In the genomic region with DNA sequence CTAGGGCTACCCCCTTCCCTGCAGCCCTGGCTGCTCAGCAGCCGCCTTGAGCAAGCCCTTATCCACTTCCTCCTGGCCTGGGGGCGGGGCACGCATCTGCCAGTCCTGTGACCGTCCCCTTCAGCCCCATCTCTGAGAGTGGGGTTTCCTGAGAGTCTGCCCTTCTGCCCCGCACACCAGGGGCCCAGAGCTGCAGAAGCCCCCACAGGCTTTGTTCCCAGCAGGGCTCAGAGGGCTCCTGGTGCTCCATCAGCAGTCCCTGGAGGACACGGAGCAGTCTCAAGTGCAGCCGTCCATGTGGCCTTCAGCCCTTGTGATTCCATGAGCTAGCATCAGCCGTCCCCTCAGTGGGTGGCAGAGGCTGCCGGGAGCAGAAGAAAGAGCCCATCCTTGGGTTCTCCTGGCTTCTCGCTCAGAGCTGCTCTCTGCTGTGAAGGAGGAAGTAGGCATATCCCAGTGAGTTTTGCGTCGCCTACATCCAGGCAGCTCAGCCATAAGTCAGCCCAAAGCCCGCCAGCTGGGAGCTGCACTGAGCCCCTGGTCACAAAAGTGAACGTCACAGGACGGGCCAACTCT, we compare ENCODE assay signal across 10 cellular contexts. TPM values are rescaled to one million over a fixed set of nuclear protein-coding genes. Genes with fewer than 3 reads are reported as not detected.
A peak's percentile ranks its signal among the peaks of the same experiment; 100 is the strongest.
DNase-seq lines count a peak whose midpoint lies in the region; ATAC-seq, FAIRE-seq and TF ChIP-seq lines count a peak whose summit lies in the region.
"Had no signal": no experiment of that assay in that cellular context is flagged by ENCODE, and none has a peak within 500 bp of the region (broad histone marks: within the 10 kb centered on the region; RNA-seq: fewer than 3 reads in every experiment).

No MANE protein-coding gene starts in this region.

- H3K4me3 ChIP-seq in DOHH2 (ENCODE audit: low read length) (no peak overlapping the region), esophagus squamous epithelium (no peak overlapping the region), pancreas (no peak overlapping the region)
- H3K4me3 ChIP-seq: gastroesophageal sphincter had no signal

- peaks cover 100% of the 10 kb centered on the region for H3K79me2 ChIP-seq in DOHH2 (ENCODE audit: control insufficient read depth, low read length)

- TF ChIP-seq CTCF in DOHH2 (IDR thresholded peaks at IDR 0.05; ENCODE audit: low read depth, low read length, poor library complexity, severe bottlenecking) (no peak), esophagus squamous epithelium (IDR thresholded peaks at IDR 0.05) (no peak), pancreas (IDR thresholded peaks at IDR 0.05) (no peak)

- H3K4me1 ChIP-seq in DOHH2 (ENCODE audit: control insufficient read depth, low read length) (peaks cover 23% of the 10 kb centered on the region), esophagus squamous epithelium (peaks cover 13 to 71% (median 22%) of the 10 kb centered on the region in 3 donors), pancreas (no peaks in the 10 kb centered on the region)

- peaks cover 21% of the 10 kb centered on the region for H3K36me3 ChIP-seq in DOHH2 (ENCODE audit: control insufficient read depth, low read length)
- H3K36me3 ChIP-seq in esophagus squamous epithelium = peaks cover 0 to 11% (median 0%) of the 10 kb centered on the region in 3 donors
- no peaks in the 10 kb centered on the region for H3K36me3 ChIP-seq in pancreas
- H3K36me3 ChIP-seq: gastroesophageal sphincter had no signal

- 75 to 93% methylated on average over 3 to 5 of the region's 15 CpGs for whole genome bisulfite sequencing in esophagus squamous epithelium, 2 donors
- WGBS in pancreas, 2 donors = 81 to 89% methylated on average over 15 of the region's 15 CpGs

- H3F3A ChIP-seq in DOHH2 (ENCODE audit: control insufficient read depth, insufficient read depth) = no peaks in the 10 kb centered on the region

- peak; percentile 53 for DNase-seq in NOMO-1 treated with DMSO at 0.1 percent for 48 hours (lab: John Stamatoyannopoulos, UW; ENCODE audit: unreplicated experiment)
- no peak for DNase-seq in esophagus squamous epithelium (lab: John Stamatoyannopoulos, UW)
- peak in 1 of 6 donors; percentile 57 for DNase-seq in pancreas
- no peak for DNase-seq in kidney glomerular epithelial cell (lab: John Stamatoyannopoulos, UW)
- DNase-seq in SK-N-DZ (ENCODE audit: low spot score) = no peak
- DNase-seq: DMS53 had no signal

- H3K9me2 ChIP-seq in DOHH2 (replicated peaks; ENCODE audit: control insufficient read depth, low read length) = no peaks in the 10 kb centered on the region

- H3K27me3 ChIP-seq in DOHH2 (ENCODE audit: control insufficient read depth, low read length) = no peaks in the 10 kb centered on the region
- no peaks in the 10 kb centered on the region for H3K27me3 ChIP-seq in esophagus squamous epithelium
- H3K27me3 ChIP-seq in pancreas = no peaks in the 10 kb centered on the region
- H3K27me3 ChIP-seq: gastroesophageal sphincter had no signal

- H3K9me3 ChIP-seq in DOHH2 (ENCODE audit: control insufficient read depth, insufficient read depth, low read length) (no peaks in the 10 kb centered on the region), esophagus squamous epithelium (no peaks in the 10 kb centered on the region), pancreas (no peaks in the 10 kb centered on the region)
- H3K9me3 ChIP-seq: gastroesophageal sphincter had no signal

- peaks cover 12% of the 10 kb centered on the region for H4K20me1 ChIP-seq in DOHH2 (ENCODE audit: control insufficient read depth, insufficient read depth, low read depth, low read length)

- intact Hi-C loops in esophagus squamous epithelium (cut with DNase I) = no loop called here
- intact Hi-C loops in pancreas (cut with DNase I) = no loop called here

- TF ChIP-seq POLR2A in esophagus squamous epithelium (IDR thresholded peaks at IDR 0.05) (no peak), GM18505 (IDR thresholded peaks at IDR 0.05; ENCODE audit: borderline replicate concordance, extremely low read depth, insufficient read depth, insufficient read length) (no peak)

- no peak for FAIRE-seq in pancreas (lab: Jason Lieb, UNC)

- peak in 3 of 4 donors; percentile 32 to 72 (median 71) for ATAC-seq in pancreas
- no peak for ATAC-seq in HG03280 (IDR thresholded peaks at IDR 0.05; ENCODE audit: unreplicated experiment)
- no peak for ATAC-seq in GM18505 (IDR thresholded peaks at IDR 0.05; ENCODE audit: unreplicated experiment)
- ATAC-seq: gastroesophageal sphincter had no signal

- H3K27ac ChIP-seq in DOHH2 (ENCODE audit: low read depth, low read length) (no peak overlapping the region), esophagus squamous epithelium (peak overlapping the region; percentile 23 to 73 (median 60)), pancreas (peak overlapping the region in 2 of 4 donors; percentile 12 to 50)

- H3K4me2 ChIP-seq in DOHH2 (ENCODE audit: low read length) = 0 out of 2 replicates have a peak overlapping the region, but pooled peaks have one; percentile 8

RNA-seq across cellular contexts. Expression of gene MYO9B, which starts 16.3 kb away (rescaled TPM):
- total RNA-seq in esophagus squamous epithelium = 10 to 100 TPM; 25.5 to 60.5 (median 39.5) TPM
- total RNA-seq in pancreas = 10 to 100 TPM; 16.6 to 49.2 (median 20.8) TPM
- 10 to 100 TPM; 40.9 to 53.4 TPM for polyA plus RNA-seq in pancreas
- polyA plus RNA-seq in SK-N-DZ (2014; cell fraction: cytosol; rRNA removed) = 10.0 and 11.0 TPM in 2 replicates
- 47.4 and 83.5 TPM in 2 replicates for polyA plus RNA-seq in SK-N-DZ (2014; cell fraction: nucleus; rRNA removed)

RNA-seq across cellular contexts. Expression of gene HAUS8, which starts 16.6 kb away (rescaled TPM):
- total RNA-seq in esophagus squamous epithelium (1 to 10 TPM; 3.0 to 5.8 (median 3.2) TPM), pancreas (1 to 10 TPM; 2.0 to 5.6 (median 2.1) TPM)
- polyA plus RNA-seq in pancreas = 10 to 100 TPM in 1 of 2 donors, 1 to 10 TPM in 1; 6.5 to 12.0 TPM
- polyA plus RNA-seq in SK-N-DZ (2014; cell fraction: cytosol; rRNA removed) = 17.4 and 18.5 TPM in 2 replicates
- polyA plus RNA-seq in SK-N-DZ (2014; cell fraction: nucleus; rRNA removed) = 21.2 and 26.6 TPM in 2 replicates

Comparison
In these comparisons a context has a peak if more than half of its experiments do, and no peak if none do; other contexts are left out.
1. ATAC-seq: peak in pancreas (3 of 4); none in HG03280 (single experiment) and GM18505 (single experiment).